ENCODE assay signal across 11 cellular contexts in the genomic region with DNA sequence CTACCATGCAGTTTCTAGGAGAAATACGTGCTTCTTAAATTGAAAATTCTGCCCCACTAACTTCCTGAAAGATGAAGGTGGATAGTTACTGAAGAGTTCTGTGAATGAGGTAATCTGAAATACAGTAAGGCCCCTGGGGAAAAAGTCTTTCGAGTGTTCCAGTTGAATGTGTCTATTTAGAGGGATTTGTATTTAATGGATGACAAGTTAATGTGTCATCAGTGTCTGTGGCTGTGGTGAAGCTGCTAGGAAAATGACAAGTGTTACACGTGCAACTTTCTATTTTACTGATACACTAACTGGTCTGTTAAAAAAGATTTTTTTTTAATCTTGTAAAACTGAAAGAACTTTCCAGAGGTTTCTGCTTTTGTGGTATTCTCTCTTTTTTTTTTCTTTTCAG.
DNase-seq lines count a peak whose midpoint lies in the region; ATAC-seq and TF ChIP-seq lines count a peak whose summit lies in the region.
"Had no signal": no experiment of that assay in that cellular context is flagged by ENCODE, and none has a peak within 500 bp of the region (broad histone marks: within the 10 kb centered on the region; RNA-seq: fewer than 3 reads in every experiment).

No MANE protein-coding gene starts in this region.

- no peak overlapping the region for H3K4me3 ChIP-seq in RWPE2 (ENCODE audit: severe bottlenecking)
- H3K4me3 ChIP-seq in lower leg skin (ENCODE audit: low read depth, poor library complexity, severe bottlenecking): no peak overlapping the region
- H3K4me3 ChIP-seq: MG63, upper lobe of right lung had no signal

- ATAC-seq in activated T-cell treated with anti-CD3 and anti-CD28 coated beads, Interleukin-2, amount 50 U/mL, for 72 hours (replicated peaks in 1 of 2): peak; percentile 83 to 92
- ATAC-seq in HG03060 (IDR thresholded peaks at IDR 0.05; ENCODE audit: low read depth, unreplicated experiment): peak; percentile 72
- ATAC-seq in RWPE2 (ENCODE audit: low read depth): peak; percentile 44; the same call in 2 of the 3 replicates
- ATAC-seq in T-cell (replicated peaks in 1 of 4): no peak
- ATAC-seq: upper lobe of right lung had no signal

- no peak overlapping the region for H3K27ac ChIP-seq in RWPE2 (ENCODE audit: poor library complexity, severe bottlenecking)
- H3K27ac ChIP-seq: upper lobe of right lung had no signal

- no peaks in the 10 kb centered on the region for H3K27me3 ChIP-seq in RWPE2 (ENCODE audit: insufficient read depth, poor library complexity, severe bottlenecking)
- H3K27me3 ChIP-seq: MG63, upper lobe of right lung had no signal

- peak overlapping the region; percentile 54 for H3K27ac Mint-ChIP-seq in activated T-cell treated with anti-CD3 and anti-CD28 coated beads, Interleukin-2, amount 50 U/mL, for 72 hours
- H3K27ac Mint-ChIP-seq in T-cell: no peak overlapping the region
- H3K27ac Mint-ChIP-seq: memory B cell had no signal

- no peak for TF ChIP-seq POLR2A in lower leg skin (IDR thresholded peaks at IDR 0.05)

- TF ChIP-seq CTCF in RWPE2 (IDR thresholded peaks at IDR 0.05; ENCODE audit: poor library complexity, severe bottlenecking) (no peak), lower leg skin (IDR thresholded peaks at IDR 0.05) (no peak)

- DNase-seq in activated T-cell treated with anti-CD3 and anti-CD28 coated beads, Interleukin-2, amount 50 U/mL, for 72 hours: no peak
- DNase-seq in activated T-cell treated with anti-CD3 and anti-CD28 coated beads, Interleukin-2, amount 50 U/mL, for 1 hour: no peak
- DNase-seq in RWPE2 (ENCODE audit: low spot score): no peak
- peak; percentile 4 for DNase-seq in smooth muscle cell of the brain vasculature (ENCODE audit: low read depth, low spot score)
- no peak for DNase-seq in lower leg skin (ENCODE audit: low spot score in 2 of 2)
- DNase-seq in NCI-H2196 treated with DMSO at 0.1 percent for 48 hours (lab: John Stamatoyannopoulos, UW; ENCODE audit: unreplicated experiment): no peak
- DNase-seq in T-cell: no peak
- DNase-seq: MG63, upper lobe of right lung had no signal

- H3K4me1 ChIP-seq in RWPE2 (ENCODE audit: insufficient read depth, poor library complexity, severe bottlenecking): no peaks in the 10 kb centered on the region
- H3K4me1 ChIP-seq: upper lobe of right lung had no signal

- H3K4me3 Mint-ChIP-seq in activated T-cell treated with anti-CD3 and anti-CD28 coated beads, Interleukin-2, amount 50 U/mL, for 72 hours: peak overlapping the region in 1 of 2 donors; percentile 8
- H3K4me3 Mint-ChIP-seq in T-cell: no peak overlapping the region
- H3K4me3 Mint-ChIP-seq: memory B cell had no signal

- H3K27me3 Mint-ChIP-seq in activated T-cell treated with anti-CD3 and anti-CD28 coated beads, Interleukin-2, amount 50 U/mL, for 72 hours (ENCODE audit: low read depth): peaks cover 17% of the 10 kb centered on the region
- peaks cover 0 to 11% of the 10 kb centered on the region in 2 donors for H3K27me3 Mint-ChIP-seq in T-cell

- intact Hi-C loops in lower leg skin (cut with DNase I; ENCODE audit: low total_unique reads): no loop called here

- peaks cover 0 to 3% of the 10 kb centered on the region in 2 donors for H3K9me3 Mint-ChIP-seq in activated T-cell treated with anti-CD3 and anti-CD28 coated beads, Interleukin-2, amount 50 U/mL, for 72 hours
- H3K9me3 Mint-ChIP-seq in T-cell: peaks cover 0 to 3% (median 0%) of the 10 kb centered on the region in 3 donors

- H3K9me3 ChIP-seq in RWPE2 (ENCODE audit: severe bottlenecking): no peaks in the 10 kb centered on the region
- H3K9me3 ChIP-seq: MG63, upper lobe of right lung had no signal

- WGBS in lower leg skin, 2 donors: 48 to 66% methylated on average over 3 of the region's 3 CpGs

- peaks cover 16% of the 10 kb centered on the region for H3K4me1 Mint-ChIP-seq in activated T-cell treated with anti-CD3 and anti-CD28 coated beads, Interleukin-2, amount 50 U/mL, for 72 hours (ENCODE audit: low read depth)
- H3K4me1 Mint-ChIP-seq in T-cell: no peaks in the 10 kb centered on the region

- H3K36me3 Mint-ChIP-seq in activated T-cell treated with anti-CD3 and anti-CD28 coated beads, Interleukin-2, amount 50 U/mL, for 72 hours (ENCODE audit: insufficient read depth in 2 of 2): no peaks in the 10 kb centered on the region
- H3K36me3 Mint-ChIP-seq in T-cell: no peaks in the 10 kb centered on the region
- H3K36me3 Mint-ChIP-seq: memory B cell had no signal

- CTCF ChIA-PET in T-cell (lab: Charles Lee): no interaction called here

- H3K36me3 ChIP-seq in RWPE2 (ENCODE audit: low read depth): no peaks in the 10 kb centered on the region
- H3K36me3 ChIP-seq: MG63, upper lobe of right lung had no signal

- POLR2A ChIA-PET in T-cell (lab: Charles Lee): interaction anchor here in 1 of 2 donors (0.7 kb wide), 1 partner anchor 35 kb away, joined by 3 read pairs; no protein-coding TSS in a partner anchor

Comparison
In these comparisons a context has a peak if more than half of its experiments do, and no peak if none do; other contexts are left out.
1. ATAC-seq: peak in activated T-cell treated with anti-CD3 and anti-CD28 coated beads, Interleukin-2, amount 50 U/mL, for 72 hours (2 of 2), HG03060 (single experiment) and RWPE2 (single experiment); none in T-cell (0 of 4).